In genomic region chr10:8439040-8439439, GRCh38 we compare ENCODE assay signal across 14 cellular contexts.
"Had no signal": no experiment of that assay in that cellular context is flagged by ENCODE, and none has a peak within 500 bp of the region (broad histone marks: within the 10 kb centered on the region; RNA-seq: fewer than 3 reads in every experiment).

No MANE protein-coding gene starts in this region.

- H3K9me3 ChIP-seq: colonic mucosa, neutrophil, SJSA1, tibial nerve had no signal

- FAIRE-seq: astrocyte had no signal

- H3K27ac ChIP-seq: colonic mucosa, neutrophil, SJSA1, tibial nerve had no signal

- H3K4me1 ChIP-seq: colonic mucosa, SJSA1, tibial nerve had no signal

- ATAC-seq: left ventricle myocardium superior, right cardiac atrium had no signal

- DNase-seq: activated CD4-positive, alpha-beta T cell treated with anti-CD3 and anti-CD28 coated beads for 1 hour; activated gamma-delta T cell; colonic mucosa; foreskin melanocyte; left ventricle myocardium superior; right cardiac atrium; SW 1271 had no signal

- H3K36me3 Mint-ChIP-seq: stimulated activated effector memory CD8-positive, alpha-beta T cell treated with anti-CD3 and anti-CD28 coated beads, Interleukin-12 subunit alpha, Interleukin-12 subunit beta, amount 100 ng/mL, for 72 hours had no signal

- H3K27me3 ChIP-seq: colonic mucosa, SJSA1, tibial nerve had no signal

- H3K4me3 ChIP-seq: colonic mucosa, SJSA1, smooth muscle cell, tibial nerve had no signal

- H3K36me3 ChIP-seq: colonic mucosa, neutrophil, SJSA1, tibial nerve had no signal

- H3K4me3 Mint-ChIP-seq: activated CD4-positive, alpha-beta memory T cell treated with anti-CD3 and anti-CD28 coated beads, Interleukin-2, amount 10 ng/mL, durations not matched to agents 7 days and 5 days; stimulated activated effector memory CD8-positive, alpha-beta T cell treated with anti-CD3 and anti-CD28 coated beads, Interleukin-12 subunit alpha, Interleukin-12 subunit beta, amount 100 ng/mL, for 72 hours had no signal

- H3K9me3 Mint-ChIP-seq: stimulated activated effector memory CD8-positive, alpha-beta T cell treated with anti-CD3 and anti-CD28 coated beads, Interleukin-12 subunit alpha, Interleukin-12 subunit beta, amount 100 ng/mL, for 72 hours had no signal
